ENCODE assay signal across 11 cellular contexts in genomic region chr17:49316889-49317288, GRCh38. TPM values are rescaled to one million over a fixed set of nuclear protein-coding genes. Genes with fewer than 3 reads are reported as not detected.
DNase-seq lines count a peak whose midpoint lies in the region; ATAC-seq, FAIRE-seq and TF ChIP-seq lines count a peak whose summit lies in the region.
"Had no signal": no experiment of that assay in that cellular context is flagged by ENCODE, and none has a peak within 500 bp of the region (broad histone marks: within the 10 kb centered on the region; RNA-seq: fewer than 3 reads in every experiment).

No MANE protein-coding gene starts in this region.

- DNase-seq in MCF 10A (ENCODE audit: unreplicated experiment): peak; percentile 30
- no peak for DNase-seq in mammary epithelial cell
- no peak for DNase-seq in SK-N-MC (ENCODE audit: low read depth, low spot score)
- no peak for DNase-seq in left ventricle myocardium superior
- peak in 1 of 49 donors; percentile 9 for DNase-seq in substantia nigra (lab: John Stamatoyannopoulos, UW)
- no peak for DNase-seq in DMS79 (lab: John Stamatoyannopoulos, UW)
- DNase-seq in frontal cortex (ENCODE audit: low spot score in 2 of 2): no peak
- no peak for DNase-seq in GM20000 (ENCODE audit: low spot score)
- DNase-seq: activated gamma-delta T cell, NCI-H1417 had no signal

- H2AFZ ChIP-seq in mammary epithelial cell (ENCODE audit: low read depth, low read length): no peak overlapping the region

- peaks cover 17% of the 10 kb centered on the region for H3K4me1 Mint-ChIP-seq in MCF 10A (ENCODE audit: insufficient read depth, unreplicated experiment)

- BruUV-seq in MCF 10A (replicated peaks; lab: Mats Ljungman, UMichigan) (no TSS peak), mammary epithelial cell (replicated peaks; lab: Mats Ljungman, UMichigan) (no TSS peak)

- H3K27ac ChIP-seq in mammary epithelial cell (ENCODE audit: insufficient read depth, low read depth, low read length): no peak overlapping the region
- peak overlapping the region; percentile 52 for H3K27ac ChIP-seq in SK-N-MC
- H3K27ac ChIP-seq in substantia nigra (ENCODE audit: low read depth, low read length, poor library complexity, severe bottlenecking): peak overlapping the region; percentile 75

- H3K36me3 ChIP-seq in mammary epithelial cell (ENCODE audit: insufficient read depth, low read length) (peaks cover 4% of the 10 kb centered on the region), SK-N-MC (ENCODE audit: insufficient read depth, low read length) (no peaks in the 10 kb centered on the region)

- no peaks in the 10 kb centered on the region for H3K9me3 ChIP-seq in mammary epithelial cell (replicated peaks; ENCODE audit: insufficient read depth, low read length)
- no peaks in the 10 kb centered on the region for H3K9me3 ChIP-seq in SK-N-MC (ENCODE audit: low read depth, low read length)

- peak overlapping the region; percentile 2 for H3K27ac Mint-ChIP-seq in MCF 10A (ENCODE audit: low read depth, unreplicated experiment)

- FAIRE-seq in frontal cortex (lab: Jason Lieb, UNC): no peak
- FAIRE-seq: TTC549 had no signal

- peak; percentile 32 for ATAC-seq in left ventricle myocardium superior

- no peak overlapping the region for H3K4me3 ChIP-seq in mammary epithelial cell (replicated peaks in 1 of 3; ENCODE audit: insufficient read depth in 1 of 3, low read depth in 2 of 3, low read length in 3 of 3)
- H3K4me3 ChIP-seq in SK-N-MC: no peak overlapping the region

- no peaks in the 10 kb centered on the region for H3K27me3 ChIP-seq in mammary epithelial cell (ENCODE audit: insufficient read depth, low read length)

- peaks cover 8% of the 10 kb centered on the region for H3K36me3 Mint-ChIP-seq in MCF 10A (ENCODE audit: insufficient read depth, unreplicated experiment)

- WGBS in mammary epithelial cell (ENCODE audit: low coverage, missing lambda C conversion rate): 84% methylated on average over 8 of the region's 8 CpGs

- no peaks in the 10 kb centered on the region for H4K20me1 ChIP-seq in mammary epithelial cell (ENCODE audit: insufficient read depth, low read length)

- no peaks in the 10 kb centered on the region for H3K9me3 Mint-ChIP-seq in MCF 10A (ENCODE audit: unreplicated experiment)

- H3K27me3 Mint-ChIP-seq in MCF 10A (ENCODE audit: insufficient read depth, unreplicated experiment): no peaks in the 10 kb centered on the region

- TF ChIP-seq CTCF in MCF 10A (IDR thresholded peaks at IDR 0.05; ENCODE audit: unreplicated experiment) (no peak), mammary epithelial cell (conservative IDR thresholded peaks at IDR 0.05 in 1 of 2, IDR thresholded peaks at IDR 0.05 in 1 of 2; ENCODE audit: extremely low read depth in 1 of 2, insufficient read depth in 1 of 2, low read depth in 1 of 2, low read length in 2 of 2) (no peak), GM20000 (IDR thresholded peaks at IDR 0.05; ENCODE audit: extremely low read depth, missing control alignments) (no peak)

- intact Hi-C loops in MCF 10A (cut with micrococcal nuclease) (loop anchor here (10.0 kb wide), 1 partner anchor 48 kb away; the partner anchor contains the start of gene ZNF652), mammary epithelial cell (cut with micrococcal nuclease) (no loop called here), left ventricle myocardium superior (cut with micrococcal nuclease) (loop anchor here (10.0 kb wide), 1 partner anchor 238 kb away; no protein-coding TSS in a partner anchor)

- POLR2A ChIA-PET in MCF 10A (lab: Yijun Ruan, JAX): interaction anchor here (0.5 to 3.7 kb wide), 9 partner anchors 12 to 77 kb away, joined by 3 to 21 read pairs (median 4); partner anchors contain the start of gene ZNF652

- peaks cover 5% of the 10 kb centered on the region for H3K4me1 ChIP-seq in mammary epithelial cell (ENCODE audit: insufficient read depth, low read length)

- dilution Hi-C loops in mammary epithelial cell (cut with HindIII; ENCODE audit: low sequenced_read_pairs): no loop called here

- no peak overlapping the region for H3K9ac ChIP-seq in mammary epithelial cell (ENCODE audit: insufficient read depth, low read length)
- H3K9ac ChIP-seq in SK-N-MC (ENCODE audit: insufficient read length): no peak overlapping the region

- CTCF ChIA-PET in MCF 10A (lab: Yijun Ruan, JAX) (interaction anchor here (0.6 to 4.5 kb wide), 12 partner anchors 14 to 677 kb away, joined by 3 to 61 read pairs (median 6); partner anchors contain the start of gene PHB1), mammary epithelial cell (lab: Charles Lee; ENCODE audit: low non-redundant PET) (no interaction called here)

- H3K4me3 Mint-ChIP-seq in MCF 10A (ENCODE audit: unreplicated experiment): no peak overlapping the region

- H3K79me2 ChIP-seq in mammary epithelial cell (ENCODE audit: insufficient read depth, low read length): no peaks in the 10 kb centered on the region

- in situ Hi-C loops in mammary epithelial cell (cut with MboI; ENCODE audit: low sequenced_read_pairs in 2 of 2): loop anchor here (5.0 to 25.0 kb wide), 3 partner anchors 70 to 245 kb away; no protein-coding TSS in a partner anchor

- H3K4me2 ChIP-seq in mammary epithelial cell (ENCODE audit: insufficient read depth, low read depth, low read length): no peak overlapping the region

RNA-seq across cellular contexts. Expression of gene ZNF652, which starts 45.2 kb away (rescaled TPM):
- total RNA-seq in MCF 10A (2022) (18.8 and 19.6 TPM in 2 replicates), mammary epithelial cell (10 to 100 TPM; 12.9 to 16.7 TPM), left ventricle myocardium superior (19.2 TPM), frontal cortex (28.5 TPM)
- polyA plus RNA-seq in mammary epithelial cell: 4.3 TPM
- polyA minus RNA-seq in mammary epithelial cell: 27.3 TPM
